In genomic region chr3:61783993-61784718, GRCh38 we compare ENCODE assay signal across 15 cellular contexts.
DNase-seq lines count a peak whose midpoint lies in the region; ATAC-seq lines count a peak whose summit lies in the region.
"Had no signal": no experiment of that assay in that cellular context is flagged by ENCODE, and none has a peak within 500 bp of the region (broad histone marks: within the 10 kb centered on the region; RNA-seq: fewer than 3 reads in every experiment).

No MANE protein-coding gene starts in this region.

- H3K27ac ChIP-seq in CD8-positive, alpha-beta memory T cell (ENCODE audit: low read depth, low read length): no peak overlapping the region

- no peaks in the 10 kb centered on the region for H3K4me1 Mint-ChIP-seq in CD8-positive, alpha-beta memory T cell
- H3K4me1 Mint-ChIP-seq: memory B cell had no signal

- H3K27me3 Mint-ChIP-seq in CD8-positive, alpha-beta memory T cell: no peaks in the 10 kb centered on the region

- CTCF ChIA-PET in CD8-positive, alpha-beta memory T cell (lab: Charles Lee): no interaction called here

- H3K36me3 ChIP-seq in CD8-positive, alpha-beta memory T cell (ENCODE audit: insufficient read depth, low read length): no peaks in the 10 kb centered on the region

- DNase-seq in AG08395 (ENCODE audit: low spot score): peak; percentile 69
- DNase-seq in HS-5 (ENCODE audit: low read depth): peak; percentile 48
- peak; percentile 58 for DNase-seq in astrocyte of the hippocampus (ENCODE audit: low read depth, low spot score)
- DNase-seq in hepatic stellate cell (ENCODE audit: low spot score): peak; percentile 11
- DNase-seq in CD8-positive, alpha-beta memory T cell: no peak
- DNase-seq in NCI-H2196 treated with DMSO at 0.1 percent for 48 hours (lab: John Stamatoyannopoulos, UW; ENCODE audit: unreplicated experiment): no peak
- no peak for DNase-seq in activated CD8-positive, alpha-beta memory T cell treated with anti-CD3 and anti-CD28 coated beads for 24 hours
- DNase-seq: activated CD8-positive, alpha-beta T cell treated with anti-CD3 and anti-CD28 coated beads, Interleukin-2, amount 10 ng/mL, durations not matched to agents 7 days and 5 days; activated effector memory CD4-positive, alpha-beta T cell treated with Interleukin-2 at 50 U/mL for 16 hours; DMS 273 treated with DMSO at 0.1 percent for 48 hours; NCI-H1694; occipital lobe had no signal

- H3K9me3 Mint-ChIP-seq in CD8-positive, alpha-beta memory T cell: peaks cover 0 to 9% (median 4%) of the 10 kb centered on the region in 5 donors

- no peaks in the 10 kb centered on the region for H3K9me3 ChIP-seq in CD8-positive, alpha-beta memory T cell (ENCODE audit: low read length)

- POLR2A ChIA-PET in CD8-positive, alpha-beta memory T cell (lab: Charles Lee): no interaction called here

- H3K36me3 Mint-ChIP-seq in CD8-positive, alpha-beta memory T cell: no peaks in the 10 kb centered on the region
- H3K36me3 Mint-ChIP-seq: memory B cell had no signal

- H3K4me3 Mint-ChIP-seq in CD8-positive, alpha-beta memory T cell: no peak overlapping the region
- H3K4me3 Mint-ChIP-seq: activated CD8-positive, alpha-beta T cell treated with anti-CD3 and anti-CD28 coated beads, Interleukin-2, amount 10 ng/mL, durations not matched to agents 7 days and 5 days; memory B cell had no signal

- no peak overlapping the region for H3K4me3 ChIP-seq in CD8-positive, alpha-beta memory T cell (ENCODE audit: low read length)
- H3K4me3 ChIP-seq: K562 had no signal

- ATAC-seq in GM18511 (IDR thresholded peaks at IDR 0.05; ENCODE audit: unreplicated experiment): no peak
- ATAC-seq: activated CD8-positive, alpha-beta T cell treated with anti-CD3 and anti-CD28 coated beads, Interleukin-2, amount 10 ng/mL, durations not matched to agents 7 days and 5 days; K562 had no signal

- H3K4me1 ChIP-seq in CD8-positive, alpha-beta memory T cell (ENCODE audit: insufficient read depth, low read length): no peaks in the 10 kb centered on the region

- H3K27me3 ChIP-seq in CD8-positive, alpha-beta memory T cell (ENCODE audit: insufficient read depth, low read length, poor library complexity, severe bottlenecking): no peaks in the 10 kb centered on the region

- H3K27ac Mint-ChIP-seq in CD8-positive, alpha-beta memory T cell: no peak overlapping the region
- H3K27ac Mint-ChIP-seq: activated CD8-positive, alpha-beta T cell treated with anti-CD3 and anti-CD28 coated beads, Interleukin-2, amount 10 ng/mL, durations not matched to agents 7 days and 5 days; memory B cell had no signal

Comparison
In these comparisons a context has a peak if more than half of its experiments do, and no peak if none do; other contexts are left out.
1. DNase-seq: peak in AG08395 (single experiment), HS-5 (single experiment), astrocyte of the hippocampus (single experiment) and hepatic stellate cell (single experiment); none in CD8-positive, alpha-beta memory T cell (0 of 5), NCI-H2196 treated with DMSO at 0.1 percent for 48 hours (single experiment) and activated CD8-positive, alpha-beta memory T cell treated with anti-CD3 and anti-CD28 coated beads for 24 hours (single experiment).